In genomic region chr16:11570258-11570657, GRCh38 we compare ENCODE assay signal across 1 cellular context.
A peak's percentile ranks its signal among the peaks of the same experiment; 100 is the strongest.
TF ChIP-seq lines count a peak whose summit lies in the region.

No MANE protein-coding gene starts in this region.

TF ChIP-seq in K562, 482 proteins besides CTCF, POLR2A, EP300 and RAD21 (continued from another document):
- TF ChIP-seq IRF1 (CRISPR knock-in tag; IDR thresholded peaks at IDR 0.05; ENCODE audit: borderline replicate concordance) (no peak), RBM25 (IDR thresholded peaks at IDR 0.05; ENCODE audit: low read depth, low read length, severe bottlenecking) (peak; percentile 22)
